In the genomic region with DNA sequence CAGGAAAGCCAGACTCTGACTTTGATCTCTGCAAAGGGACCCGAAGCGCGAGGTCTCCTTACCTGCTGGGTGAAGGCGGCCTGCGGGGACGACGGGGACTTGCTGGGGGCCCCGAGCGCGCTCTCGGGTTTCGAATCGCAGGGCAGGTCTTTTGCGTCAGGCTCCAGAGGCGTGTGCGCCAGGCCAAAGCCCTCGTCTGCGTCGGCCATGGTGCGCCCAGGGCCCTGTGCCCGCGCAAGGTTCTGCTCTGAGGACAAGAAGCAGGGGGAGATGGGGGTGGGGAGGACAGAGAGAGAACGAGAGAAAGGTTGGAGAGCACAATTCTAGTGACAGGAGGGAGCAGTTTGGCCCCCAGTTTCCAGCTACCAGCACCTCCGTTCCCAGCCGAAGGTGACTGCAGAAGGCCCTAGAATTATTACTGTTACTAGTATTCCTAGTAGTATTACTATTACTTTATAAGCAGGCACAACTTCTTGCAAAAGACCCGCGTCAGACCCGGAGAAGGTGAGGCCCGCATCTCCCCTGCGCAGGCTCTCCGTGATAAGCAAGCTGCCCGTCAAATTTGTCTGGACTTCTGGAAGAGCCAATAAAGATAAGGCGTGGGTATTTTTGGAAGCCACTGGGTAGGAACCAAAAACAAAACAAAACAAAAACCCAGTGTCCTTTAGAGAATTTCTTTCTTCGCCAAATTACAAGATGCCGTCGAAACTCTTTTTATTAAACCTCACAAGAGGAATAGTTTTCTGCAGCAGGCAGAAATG, we compare ENCODE assay signal across 18 cellular contexts. TPM values are rescaled to one million over a fixed set of nuclear protein-coding genes. Genes with fewer than 3 reads are reported as not detected.
DNase-seq lines count a peak whose midpoint lies in the region; ATAC-seq and TF ChIP-seq lines count a peak whose summit lies in the region.
"Had no signal": no experiment of that assay in that cellular context is flagged by ENCODE, and none has a peak within 500 bp of the region (broad histone marks: within the 10 kb centered on the region; RNA-seq: fewer than 3 reads in every experiment).

No MANE protein-coding gene starts in this region.

- no peaks in the 10 kb centered on the region for H3K9me2 ChIP-seq in PC-9 (ENCODE audit: insufficient read depth)

- H3K36me3 Mint-ChIP-seq in HFFc6 (ENCODE audit: low read depth), result peaks cover 50% of the 10 kb centered on the region

- no peak overlapping the region for H4K8ac ChIP-seq in mesendoderm (ENCODE audit: low read depth, low read length)

- WGBS in mesendoderm (ENCODE audit: extremely low coverage, insufficient coverage, low lambda C conversion rate), result no CpG with 5 or more reads among the region's 36 CpGs

- no peak overlapping the region for H3K56ac ChIP-seq in mesendoderm (ENCODE audit: low read length)

- no peak overlapping the region for H2AK5ac ChIP-seq in mesendoderm (ENCODE audit: low read length)

- TF ChIP-seq CTCF in AG10803 (conservative IDR thresholded peaks at IDR 0.05; ENCODE audit: low read length) (no peak), HFFc6 (IDR thresholded peaks at IDR 0.05) (no peak), fibroblast of pulmonary artery (IDR thresholded peaks at IDR 0.05; ENCODE audit: low read length, missing control alignments) (no peak), PC-9 (conservative IDR thresholded peaks at IDR 0.05) (no peak)

- no peaks in the 10 kb centered on the region for H3K36me3 ChIP-seq in mesendoderm (ENCODE audit: control insufficient read depth, insufficient read depth, low read length)
- H3K36me3 ChIP-seq in PC-9 (ENCODE audit: low read depth), result no peaks in the 10 kb centered on the region
- H3K36me3 ChIP-seq: ascending aorta had no signal

- no peak overlapping the region for H3K18ac ChIP-seq in mesendoderm (ENCODE audit: low read length)

- CTCF ChIA-PET in PC-9 (lab: Charles Lee), result no interaction called here

- no TSS peak for BruUV-seq in PC-9 (replicated peaks; lab: Mats Ljungman, UMichigan)

- H3K4me1 Mint-ChIP-seq in HFFc6 (ENCODE audit: low read depth), result peaks cover 37% of the 10 kb centered on the region
- H3K4me1 Mint-ChIP-seq: immature natural killer cell had no signal

- ATAC-seq in HG03095 (IDR thresholded peaks at IDR 0.05; ENCODE audit: unreplicated experiment) (no peak), GM19328 (IDR thresholded peaks at IDR 0.05; ENCODE audit: unreplicated experiment) (no peak)
- ATAC-seq: HCT116 had no signal

- no peaks in the 10 kb centered on the region for H4K20me1 ChIP-seq in PC-9 (ENCODE audit: insufficient read depth)

- POLR2A ChIA-PET in PC-9 (lab: Charles Lee; ENCODE audit: unreplicated experiment), result no interaction called here

- no peaks in the 10 kb centered on the region for H3K79me1 ChIP-seq in mesendoderm (ENCODE audit: low read length)

- peak overlapping the region; percentile 99 for H3K4me3 Mint-ChIP-seq in HFFc6

- H3K79me2 ChIP-seq in mesendoderm (ENCODE audit: control insufficient read depth, insufficient read depth, low read length) (no peaks in the 10 kb centered on the region), PC-9 (ENCODE audit: low read depth) (no peaks in the 10 kb centered on the region)
- H3K79me2 ChIP-seq: parathyroid adenoma had no signal

- H3K9ac ChIP-seq in mesendoderm (ENCODE audit: low read length), result no peak overlapping the region
- H3K9ac ChIP-seq: parathyroid adenoma had no signal

- peak overlapping the region; percentile 74 for H3K4me3 ChIP-seq in AG10803 (ENCODE audit: low read length)
- H3K4me3 ChIP-seq in fibroblast of pulmonary artery (replicated peaks; ENCODE audit: low read depth, low read length), result peak overlapping the region; percentile 65
- no peak overlapping the region for H3K4me3 ChIP-seq in mesendoderm (ENCODE audit: low read length)
- H3K4me3 ChIP-seq in PC-9, result no peak overlapping the region
- H3K4me3 ChIP-seq: ascending aorta had no signal

- peaks cover 83% of the 10 kb centered on the region for H3K27me3 ChIP-seq in mesendoderm (ENCODE audit: insufficient read depth, low read length, poor library complexity)
- H3K27me3 ChIP-seq in PC-9 (ENCODE audit: insufficient read depth, low read depth), result peaks cover 94% of the 10 kb centered on the region

- no peak overlapping the region for H2BK15ac ChIP-seq in mesendoderm (replicated peaks; ENCODE audit: low read depth)

- H3K9me3 ChIP-seq in PC-9 (ENCODE audit: insufficient read depth, low read depth), result no peaks in the 10 kb centered on the region
- H3K9me3 ChIP-seq: ascending aorta had no signal

- H3K23ac ChIP-seq in mesendoderm (ENCODE audit: low read length), result no peak overlapping the region

- no peak overlapping the region for H4K5ac ChIP-seq in mesendoderm (ENCODE audit: low read length)

- no peak overlapping the region for H3K27ac ChIP-seq in mesendoderm (ENCODE audit: low read depth, low read length)
- no peak overlapping the region for H3K27ac ChIP-seq in PC-9
- H3K27ac ChIP-seq: ascending aorta, HL-60, parathyroid adenoma had no signal

- no peak overlapping the region for H2BK120ac ChIP-seq in mesendoderm (ENCODE audit: low read depth, low read length)

- peak overlapping the region; percentile 92 for H3K27ac Mint-ChIP-seq in HFFc6
- H3K27ac Mint-ChIP-seq: immature natural killer cell had no signal

- intact Hi-C loops in PC-9 (cut with micrococcal nuclease; ENCODE audit: unreplicated experiment), result no loop called here

- peaks cover 8% of the 10 kb centered on the region for H3K27me3 Mint-ChIP-seq in HFFc6 (ENCODE audit: insufficient read depth)

- H3K4me1 ChIP-seq in mesendoderm (ENCODE audit: control insufficient read depth, low read depth, low read length), result peaks cover 5% of the 10 kb centered on the region
- no peaks in the 10 kb centered on the region for H3K4me1 ChIP-seq in PC-9 (replicated peaks; ENCODE audit: insufficient read depth)
- H3K4me1 ChIP-seq: parathyroid adenoma had no signal

- no peak overlapping the region for H3K4ac ChIP-seq in mesendoderm (ENCODE audit: low read depth, low read length)

- no peaks in the 10 kb centered on the region for H3K9me3 Mint-ChIP-seq in HFFc6

- no peak overlapping the region for H3K4me2 ChIP-seq in mesendoderm (ENCODE audit: low read length)
- H3K4me2 ChIP-seq in PC-9, result no peak overlapping the region

- DNase-seq in AG10803 (ENCODE audit: low read depth) (no peak), HFFc6 (no peak), fibroblast of pulmonary artery (ENCODE audit: low read depth) (peak; percentile 68), mesendoderm (peak; percentile 56), PC-9 (no peak), HT-29 (ENCODE audit: low spot score) (no peak)
- DNase-seq: activated CD4-positive, alpha-beta T cell treated with anti-CD3 and anti-CD28 coated beads, Interleukin-2, amount 50 U/mL, for 4 hours; DMS153; foreskin melanocyte; immature natural killer cell; NCI-H1930 had no signal

- H3F3A ChIP-seq in PC-9 (ENCODE audit: insufficient read depth, low read depth), result no peaks in the 10 kb centered on the region

- no peak overlapping the region for H2AFZ ChIP-seq in PC-9
- H2AFZ ChIP-seq: parathyroid adenoma had no signal

- no peak overlapping the region for H2BK5ac ChIP-seq in mesendoderm (ENCODE audit: low read length)

RNA-seq across cellular contexts. Expression of gene TBX5, which starts 2.1 kb away (rescaled TPM):
- 10 to 100 TPM; 20.7 to 27.8 (median 24.3) TPM for total RNA-seq in HFFc6 (2021; fragmentation: NEBNext Ultra II Directional; extraction: Animal tissue kit (Norgen Biotek cat#: 25700))
- polyA plus RNA-seq in mesendoderm (2013, experiment 1 of 2), result 0.10 TPM
- polyA plus RNA-seq in mesendoderm (2013, experiment 2 of 2), result 0.13 TPM
- total RNA-seq in PC-9 (2021), result not detected in 2 replicates
- total RNA-seq in HT-29 (2014; rRNA removed; shearing (Covaris generic)), result not detected in 2 replicates
- total RNA-seq: ascending aorta, dermis microvascular lymphatic vessel endothelial cell had no signal
- polyA plus RNA-seq: immature natural killer cell had no signal

Comparison
In these comparisons a context has a peak if more than half of its experiments do, and no peak if none do; other contexts are left out.
1. DNase-seq: peak in fibroblast of pulmonary artery (single experiment) and mesendoderm (single experiment); none in AG10803 (single experiment), HFFc6 (single experiment), PC-9 (0 of 2) and HT-29 (single experiment).
2. H3K4me3 ChIP-seq: peak in AG10803 (single experiment) and fibroblast of pulmonary artery (single experiment); none in mesendoderm (single experiment) and PC-9 (single experiment).
3. RNA of gene TBX5, which starts 2.1 kb away (total RNA-seq): 20.7 to 27.8 TPM in HFFc6; not detected in PC-9 and not detected in HT-29; every median in the first group is over 10 times any median in the second.